In the genomic region with DNA sequence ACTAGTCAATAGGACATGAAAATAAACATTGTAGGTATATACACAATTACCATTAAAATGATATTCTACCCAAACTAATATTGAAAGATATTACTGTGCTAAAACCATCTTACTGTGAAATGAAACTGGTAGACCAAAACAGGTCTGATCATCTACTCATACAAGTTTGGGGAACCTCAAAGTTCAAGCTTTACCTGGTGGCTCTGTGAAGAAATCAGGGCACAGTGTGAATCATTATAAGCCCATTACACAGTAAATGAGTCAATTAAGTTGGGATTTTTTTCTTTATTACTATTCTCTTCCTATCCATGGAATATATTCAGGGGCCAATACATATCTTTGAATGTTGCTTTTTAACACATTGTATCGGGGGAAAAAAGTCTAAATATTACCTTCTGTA, we compare ENCODE assay signal across 8 cellular contexts.
"Had no signal": no experiment of that assay in that cellular context is flagged by ENCODE, and none has a peak within 500 bp of the region (broad histone marks: within the 10 kb centered on the region; RNA-seq: fewer than 3 reads in every experiment).

No MANE protein-coding gene starts in this region.

- H3K4me3 Mint-ChIP-seq: HFFc6, IgD-negative memory B cell had no signal

- H3K27ac Mint-ChIP-seq: HFFc6 had no signal

- ATAC-seq: HCT116, HepG2 had no signal

- H3K27me3 Mint-ChIP-seq: IgD-negative memory B cell had no signal

- H3K9me3 Mint-ChIP-seq: HFFc6, IgD-negative memory B cell had no signal

- DNase-seq: GM23248, GOT3, H7, HFFc6 had no signal

- H3K4me3 ChIP-seq: GM23248, HAP-1 had no signal
